8 cellular contexts compared by ENCODE assay signal in genomic region chr14:74713395-74713735, GRCh38. TPM values are rescaled to one million over a fixed set of nuclear protein-coding genes. Genes with fewer than 3 reads are reported as not detected.
DNase-seq lines count a peak whose midpoint lies in the region; ATAC-seq and TF ChIP-seq lines count a peak whose summit lies in the region.

No MANE protein-coding gene starts in this region.

- H3K27me3 Mint-ChIP-seq in naive thymus-derived CD8-positive, alpha-beta T cell = no peaks in the 10 kb centered on the region

- H3K36me3 ChIP-seq in BJ (ENCODE audit: control insufficient read depth, insufficient read depth, low read length) (no peaks in the 10 kb centered on the region), ectodermal cell (ENCODE audit: control insufficient read depth, insufficient read depth, low read length) (no peaks in the 10 kb centered on the region)

- peaks cover 21 to 69% (median 61%) of the 10 kb centered on the region in 4 donors for H3K4me1 Mint-ChIP-seq in naive thymus-derived CD8-positive, alpha-beta T cell

- no peaks in the 10 kb centered on the region for H3K4me1 ChIP-seq in ectodermal cell (ENCODE audit: control insufficient read depth, insufficient read depth, low read length)

- H3K4me3 ChIP-seq in BJ (ENCODE audit: low read depth, low read length) (peak overlapping the region; percentile 70), LNCaP clone FGC (ENCODE audit: low read depth, low read length) (peak overlapping the region; percentile 91), ectodermal cell (ENCODE audit: insufficient read depth, low read depth, low read length) (peak overlapping the region; percentile 80)

- H3K27me3 ChIP-seq in BJ (ENCODE audit: control insufficient read depth, insufficient read depth, low read length) (no peaks in the 10 kb centered on the region), ectodermal cell (ENCODE audit: control insufficient read depth, insufficient read depth, low read length, poor library complexity, severe bottlenecking) (no peaks in the 10 kb centered on the region)

- DNase-seq in BJ (ENCODE audit: low read depth) = no peak
- no peak for DNase-seq in LNCaP clone FGC (ENCODE audit: low read depth)
- DNase-seq in naive thymus-derived CD8-positive, alpha-beta T cell = no peak
- no peak for DNase-seq in NCI-H2081 treated with DMSO at 0.1 percent for 48 hours (lab: John Stamatoyannopoulos, UW)
- no peak for DNase-seq in GM10266 (ENCODE audit: extremely low spot score)
- no peak for DNase-seq in HPDE6-E6E7 (ENCODE audit: extremely low spot score)

- WGBS in ectodermal cell, 2 experiments = 29 to 34% methylated on average over 6 of the region's 6 CpGs

- CTCF ChIA-PET in BJ (lab: Yijun Ruan, JAX) = interaction anchor here (0.6 to 1.6 kb wide), 2 partner anchors 80 to 100 kb away, joined by 3 to 6 read pairs; no protein-coding TSS in a partner anchor

- ATAC-seq in naive thymus-derived CD8-positive, alpha-beta T cell = peak; percentile 5 to 7
- no peak for ATAC-seq in GM21515 (IDR thresholded peaks at IDR 0.05; ENCODE audit: unreplicated experiment)

- TF ChIP-seq CTCF in BJ (IDR thresholded peaks at IDR 0.05; ENCODE audit: insufficient read depth, low read depth, low read length) (no peak), LNCaP clone FGC (IDR thresholded peaks at IDR 0.05; ENCODE audit: control insufficient read depth, extremely low read depth, insufficient read depth) (no peak), GM10266 (IDR thresholded peaks at IDR 0.05; ENCODE audit: control insufficient read depth, insufficient read depth, low read depth, missing control alignments) (no peak)

- peaks cover 5 to 39% (median 10%) of the 10 kb centered on the region in 3 donors for H3K36me3 Mint-ChIP-seq in naive thymus-derived CD8-positive, alpha-beta T cell

- no peaks in the 10 kb centered on the region for H3K9me3 ChIP-seq in ectodermal cell (ENCODE audit: control insufficient read depth, low read length)

- POLR2A ChIA-PET in BJ (lab: Charles Lee) = no interaction called here
- POLR2A ChIA-PET in naive thymus-derived CD8-positive, alpha-beta T cell (lab: Charles Lee) = interaction anchor here (0.9 to 1.4 kb wide), 4 partner anchors 8 to 105 kb away, joined by 3 to 5 read pairs (median 4); no protein-coding TSS in a partner anchor

- H3K27ac Mint-ChIP-seq in naive thymus-derived CD8-positive, alpha-beta T cell = peak overlapping the region; percentile 95 to 99 (median 98)

- H3K4me3 Mint-ChIP-seq in naive thymus-derived CD8-positive, alpha-beta T cell = peak overlapping the region; percentile 90 to 98 (median 96)

- H3K9me3 Mint-ChIP-seq in naive thymus-derived CD8-positive, alpha-beta T cell = no peaks in the 10 kb centered on the region

- no peak overlapping the region for H3K27ac ChIP-seq in ectodermal cell (ENCODE audit: insufficient read depth, low read depth, low read length, poor library complexity, severe bottlenecking)

RNA-seq across cellular contexts. Expression of gene FCF1, which starts 0.4 kb away (rescaled TPM):
- 30.6 and 70.2 TPM in 2 replicates for polyA plus RNA-seq in BJ (2011; rRNA removed)
- 19.3 and 21.0 TPM in 2 replicates for polyA minus RNA-seq in BJ (2011; rRNA and poly(A)+ RNA removed)
- polyA plus RNA-seq in ectodermal cell (2013, experiment 1 of 4) = 76.9 TPM
- polyA plus RNA-seq in ectodermal cell (2013, experiment 2 of 4) = 74.4 TPM
- polyA plus RNA-seq in ectodermal cell (2013, experiment 3 of 4) = 58.7 TPM
- 67.3 TPM for polyA plus RNA-seq in ectodermal cell (2013, experiment 4 of 4)
- 10 to 100 TPM; 65.8 to 66.8 TPM for total RNA-seq in naive thymus-derived CD8-positive, alpha-beta T cell
- polyA plus RNA-seq in naive thymus-derived CD8-positive, alpha-beta T cell = 10 to 100 TPM; 31.7 to 37.1 (median 34.7) TPM

RNA-seq across cellular contexts. Expression of gene AREL1, which starts 0.5 kb away (rescaled TPM):
- 38.8 and 52.7 TPM in 2 replicates for polyA plus RNA-seq in BJ (2011; rRNA removed)
- 47.7 and 99.1 TPM in 2 replicates for polyA minus RNA-seq in BJ (2011; rRNA and poly(A)+ RNA removed)
- 38.2 TPM for polyA plus RNA-seq in ectodermal cell (2013, experiment 1 of 4)
- polyA plus RNA-seq in ectodermal cell (2013, experiment 2 of 4) = 42.4 TPM
- polyA plus RNA-seq in ectodermal cell (2013, experiment 3 of 4) = 25.9 TPM
- 29.1 TPM for polyA plus RNA-seq in ectodermal cell (2013, experiment 4 of 4)
- total RNA-seq in naive thymus-derived CD8-positive, alpha-beta T cell = 10 to 100 TPM; 49.7 to 52.9 TPM
- 10 to 100 TPM; 17.3 to 20.6 (median 19.3) TPM for polyA plus RNA-seq in naive thymus-derived CD8-positive, alpha-beta T cell

RNA-seq across cellular contexts. Expression of gene YLPM1, which starts 49.8 kb away (rescaled TPM):
- 5.5 and 7.2 TPM in 2 replicates for polyA plus RNA-seq in BJ (2011; rRNA removed)
- 10.3 and 25.1 TPM in 2 replicates for polyA minus RNA-seq in BJ (2011; rRNA and poly(A)+ RNA removed)
- polyA plus RNA-seq in ectodermal cell (2013, experiment 1 of 4) = 72.3 TPM
- polyA plus RNA-seq in ectodermal cell (2013, experiment 2 of 4) = 88.6 TPM
- polyA plus RNA-seq in ectodermal cell (2013, experiment 3 of 4) = 54.7 TPM
- 66.7 TPM for polyA plus RNA-seq in ectodermal cell (2013, experiment 4 of 4)
- 100 to 1,000 TPM; 103 to 113 TPM for total RNA-seq in naive thymus-derived CD8-positive, alpha-beta T cell
- polyA plus RNA-seq in naive thymus-derived CD8-positive, alpha-beta T cell = 10 to 100 TPM in 2 of 3 donors, 1 to 10 TPM in 1; 6.5 to 23.0 (median 14.0) TPM
